Comparison of ENCODE assay signal across 22 cellular contexts in genomic region chr5:39058984-39059565, GRCh38. TPM values are rescaled to one million over a fixed set of nuclear protein-coding genes. Genes with fewer than 3 reads are reported as not detected.
DNase-seq lines count a peak whose midpoint lies in the region; ATAC-seq and TF ChIP-seq lines count a peak whose summit lies in the region.
"Had no signal": no experiment of that assay in that cellular context is flagged by ENCODE, and none has a peak within 500 bp of the region (broad histone marks: within the 10 kb centered on the region; RNA-seq: fewer than 3 reads in every experiment).

No MANE protein-coding gene starts in this region.

- ATAC-seq in CD8-positive, alpha-beta T cell = peak; percentile 20
- ATAC-seq in T-helper 17 cell = peak; percentile 62
- peak; percentile 56 for ATAC-seq in naive thymus-derived CD4-positive, alpha-beta T cell
- no peak for ATAC-seq in GM18868 (IDR thresholded peaks at IDR 0.05; ENCODE audit: unreplicated experiment)
- no peak for ATAC-seq in gastroesophageal sphincter
- ATAC-seq in upper lobe of right lung = no peak
- ATAC-seq: foreskin keratinocyte; lower lobe of right lung; stimulated activated naive CD8-positive, alpha-beta T cell treated with anti-CD3 and anti-CD28 coated beads, Interleukin-15, amount 100 ng/mL, for 72 hours had no signal

- H3K9me3 ChIP-seq in CD8-positive, alpha-beta T cell (ENCODE audit: low read length) = no peaks in the 10 kb centered on the region
- no peaks in the 10 kb centered on the region for H3K9me3 ChIP-seq in T-helper 17 cell (ENCODE audit: control insufficient read depth, low read length, poor library complexity, severe bottlenecking)
- H3K9me3 ChIP-seq in naive thymus-derived CD4-positive, alpha-beta T cell (ENCODE audit: control insufficient read depth in 2 of 3, low read length in 3 of 3) = no peaks in the 10 kb centered on the region
- H3K9me3 ChIP-seq in gastroesophageal sphincter = no peaks in the 10 kb centered on the region
- no peaks in the 10 kb centered on the region for H3K9me3 ChIP-seq in upper lobe of right lung
- H3K9me3 ChIP-seq: lower lobe of right lung, transverse colon had no signal

- WGBS in gastroesophageal sphincter (ENCODE audit: low coverage in 1 of 2), 2 donors = 44 to 70% methylated on average over 2 of the region's 2 CpGs

- no peak overlapping the region for H3K27ac ChIP-seq in CD8-positive, alpha-beta T cell (ENCODE audit: low read depth, low read length)
- peak overlapping the region; percentile 20 for H3K27ac ChIP-seq in naive thymus-derived CD4-positive, alpha-beta T cell (ENCODE audit: low read depth, low read length)
- H3K27ac ChIP-seq in gastroesophageal sphincter (no peak overlapping the region), upper lobe of right lung (no peak overlapping the region)
- H3K27ac ChIP-seq: hepatocyte had no signal

- no peaks in the 10 kb centered on the region for H3K9me3 Mint-ChIP-seq in activated CD4-positive, alpha-beta T cell treated with anti-CD3 and anti-CD28 coated beads, Interleukin-2, amount 10 ng/mL, durations not matched to agents 7 days and 5 days
- H3K9me3 Mint-ChIP-seq in CD8-positive, alpha-beta T cell = no peaks in the 10 kb centered on the region
- H3K9me3 Mint-ChIP-seq in naive thymus-derived CD4-positive, alpha-beta T cell = no peaks in the 10 kb centered on the region
- H3K9me3 Mint-ChIP-seq: activated T-helper 1 cell treated with anti-CD3 and anti-CD28 coated beads, Interleukin-12 subunit alpha, Interleukin-12 subunit beta, Interleukin-2, Interleukin-4 antibody, amounts not matched to agents 30 ng/mL and 10 ng/mL and 1 ng/mL, durations not matched to agents 14 hours and 24 hours and 36 hours; stimulated activated naive CD8-positive, alpha-beta T cell treated with anti-CD3 and anti-CD28 coated beads, Interleukin-15, amount 100 ng/mL, for 72 hours had no signal

- no peak for DNase-seq in activated CD4-positive, alpha-beta T cell treated with anti-CD3 and anti-CD28 coated beads, Interleukin-2, amount 10 ng/mL, durations not matched to agents 7 days and 5 days
- no peak for DNase-seq in activated CD4-positive, alpha-beta T cell treated with anti-CD3 and anti-CD28 coated beads for 1 hour
- no peak for DNase-seq in CD8-positive, alpha-beta T cell
- DNase-seq in T-helper 17 cell (no peak), upper lobe of right lung (no peak)
- DNase-seq in naive thymus-derived CD4-positive, alpha-beta T cell = no peak
- DNase-seq: 8988T; activated CD4-positive, CD25-positive, alpha-beta regulatory T cell treated with anti-CD3 and anti-CD28 coated beads, Interleukin-2, amount 50 U/mL, for 72 hours; effector CD4-positive, alpha-beta T cell; erythroblast; foreskin keratinocyte; KBM-7; lower lobe of right lung; NCI-H146; NCI-H526 treated with DMSO at 0.1 percent for 48 hours; occipital lobe; stimulated activated naive CD8-positive, alpha-beta T cell treated with anti-CD3 and anti-CD28 coated beads, Interleukin-15, amount 100 ng/mL, for 72 hours; transverse colon had no signal

- no peaks in the 10 kb centered on the region for H3K27me3 Mint-ChIP-seq in activated CD4-positive, alpha-beta T cell treated with anti-CD3 and anti-CD28 coated beads, Interleukin-2, amount 10 ng/mL, durations not matched to agents 7 days and 5 days
- no peaks in the 10 kb centered on the region for H3K27me3 Mint-ChIP-seq in CD8-positive, alpha-beta T cell (ENCODE audit: low read depth)
- H3K27me3 Mint-ChIP-seq in T-helper 17 cell = no peaks in the 10 kb centered on the region
- H3K27me3 Mint-ChIP-seq in naive thymus-derived CD4-positive, alpha-beta T cell = no peaks in the 10 kb centered on the region
- H3K27me3 Mint-ChIP-seq: stimulated activated naive CD8-positive, alpha-beta T cell treated with anti-CD3 and anti-CD28 coated beads, Interleukin-15, amount 100 ng/mL, for 72 hours had no signal

- CTCF ChIA-PET in activated CD4-positive, alpha-beta T cell treated with anti-CD3 and anti-CD28 coated beads, Interleukin-2, amount 10 ng/mL, durations not matched to agents 7 days and 5 days (lab: Charles Lee) = no interaction called here
- CTCF ChIA-PET in CD8-positive, alpha-beta T cell (lab: Charles Lee) = no interaction called here
- CTCF ChIA-PET in naive thymus-derived CD4-positive, alpha-beta T cell (lab: Charles Lee) = no interaction called here

- H3K4me3 ChIP-seq in CD8-positive, alpha-beta T cell (ENCODE audit: low read depth, low read length) = no peak overlapping the region
- H3K4me3 ChIP-seq in naive thymus-derived CD4-positive, alpha-beta T cell (ENCODE audit: low read length) = no peak overlapping the region
- H3K4me3 ChIP-seq in gastroesophageal sphincter (no peak overlapping the region), upper lobe of right lung (no peak overlapping the region)
- H3K4me3 ChIP-seq: hepatocyte, lower lobe of right lung had no signal

- peak overlapping the region; percentile 13 for H3K27ac Mint-ChIP-seq in activated CD4-positive, alpha-beta T cell treated with anti-CD3 and anti-CD28 coated beads, Interleukin-2, amount 10 ng/mL, durations not matched to agents 7 days and 5 days
- peak overlapping the region; percentile 86 for H3K27ac Mint-ChIP-seq in CD8-positive, alpha-beta T cell
- H3K27ac Mint-ChIP-seq in T-helper 17 cell = peak overlapping the region; percentile 69
- H3K27ac Mint-ChIP-seq in naive thymus-derived CD4-positive, alpha-beta T cell = peak overlapping the region in 6 of 9 donors; percentile 10 to 80 (median 68)
- H3K27ac Mint-ChIP-seq: activated T-helper 1 cell treated with anti-CD3 and anti-CD28 coated beads, Interleukin-12 subunit alpha, Interleukin-12 subunit beta, Interleukin-2, Interleukin-4 antibody, amounts not matched to agents 30 ng/mL and 10 ng/mL and 1 ng/mL, durations not matched to agents 14 hours and 24 hours and 36 hours; stimulated activated naive CD8-positive, alpha-beta T cell treated with anti-CD3 and anti-CD28 coated beads, Interleukin-15, amount 100 ng/mL, for 72 hours had no signal

- TF ChIP-seq CTCF in CD8-positive, alpha-beta T cell (IDR thresholded peaks at IDR 0.05) = no peak
- TF ChIP-seq CTCF in gastroesophageal sphincter (IDR thresholded peaks at IDR 0.05) = no peak
- no peak for TF ChIP-seq CTCF in upper lobe of right lung (IDR thresholded peaks at IDR 0.05)

- H3K27me3 ChIP-seq in CD8-positive, alpha-beta T cell (ENCODE audit: insufficient read depth, low read length) = no peaks in the 10 kb centered on the region
- no peaks in the 10 kb centered on the region for H3K27me3 ChIP-seq in naive thymus-derived CD4-positive, alpha-beta T cell (ENCODE audit: control insufficient read depth in 2 of 2, insufficient read depth in 2 of 2, low read length in 2 of 2)
- H3K27me3 ChIP-seq in gastroesophageal sphincter = no peaks in the 10 kb centered on the region
- no peaks in the 10 kb centered on the region for H3K27me3 ChIP-seq in upper lobe of right lung
- H3K27me3 ChIP-seq: foreskin keratinocyte, hepatocyte, transverse colon had no signal

- H3K36me3 ChIP-seq in CD8-positive, alpha-beta T cell (ENCODE audit: insufficient read depth, low read length) = no peaks in the 10 kb centered on the region
- H3K36me3 ChIP-seq in naive thymus-derived CD4-positive, alpha-beta T cell (ENCODE audit: control insufficient read depth in 2 of 3, insufficient read depth in 3 of 3, low read length in 3 of 3) = no peaks in the 10 kb centered on the region
- peaks cover 0 to 3% of the 10 kb centered on the region in 2 donors for H3K36me3 ChIP-seq in gastroesophageal sphincter
- H3K36me3 ChIP-seq in upper lobe of right lung = no peaks in the 10 kb centered on the region
- H3K36me3 ChIP-seq: lower lobe of right lung, transverse colon had no signal

- no peak for TF ChIP-seq POLR2A in gastroesophageal sphincter (IDR thresholded peaks at IDR 0.05)

- intact Hi-C loops in CD8-positive, alpha-beta T cell (cut with DNase I, micrococcal nuclease) = loop anchor here in 1 of 2 experiments (2.0 to 5.0 kb wide), 2 partner anchors 14 to 42 kb away; no protein-coding TSS in a partner anchor
- intact Hi-C loops in naive thymus-derived CD4-positive, alpha-beta T cell (cut with micrococcal nuclease) = loop anchor here (1.0 to 2.0 kb wide), 3 partner anchors 14 kb away; no protein-coding TSS in a partner anchor
- intact Hi-C loops in upper lobe of right lung (cut with DNase I) = no loop called here

- H3K4me3 Mint-ChIP-seq in activated CD4-positive, alpha-beta T cell treated with anti-CD3 and anti-CD28 coated beads, Interleukin-2, amount 10 ng/mL, durations not matched to agents 7 days and 5 days = no peak overlapping the region
- H3K4me3 Mint-ChIP-seq in CD8-positive, alpha-beta T cell = no peak overlapping the region
- H3K4me3 Mint-ChIP-seq in T-helper 17 cell = no peak overlapping the region
- H3K4me3 Mint-ChIP-seq in naive thymus-derived CD4-positive, alpha-beta T cell = peak overlapping the region in 9 of 10 donors; percentile 41 to 79 (median 61)

- POLR2A ChIA-PET in activated CD4-positive, alpha-beta T cell treated with anti-CD3 and anti-CD28 coated beads, Interleukin-2, amount 10 ng/mL, durations not matched to agents 7 days and 5 days (lab: Charles Lee) = no interaction called here
- POLR2A ChIA-PET in CD8-positive, alpha-beta T cell (lab: Charles Lee) = no interaction called here
- POLR2A ChIA-PET in naive thymus-derived CD4-positive, alpha-beta T cell (lab: Charles Lee) = interaction anchor here (1.5 kb wide), 1 partner anchor 14 kb away, joined by 9 read pairs; no protein-coding TSS in a partner anchor

- no peak for TF ChIP-seq EP300 in gastroesophageal sphincter (IDR thresholded peaks at IDR 0.05)

- H3K4me1 Mint-ChIP-seq in activated CD4-positive, alpha-beta T cell treated with anti-CD3 and anti-CD28 coated beads, Interleukin-2, amount 10 ng/mL, durations not matched to agents 7 days and 5 days = peaks cover 36% of the 10 kb centered on the region
- H3K4me1 Mint-ChIP-seq in CD8-positive, alpha-beta T cell (ENCODE audit: low read depth) = peaks cover 88% of the 10 kb centered on the region
- H3K4me1 Mint-ChIP-seq in T-helper 17 cell = peaks cover 54% of the 10 kb centered on the region
- H3K4me1 Mint-ChIP-seq in naive thymus-derived CD4-positive, alpha-beta T cell = peaks cover 40 to 96% (median 79%) of the 10 kb centered on the region in 7 donors

- H3K36me3 Mint-ChIP-seq in activated CD4-positive, alpha-beta T cell treated with anti-CD3 and anti-CD28 coated beads, Interleukin-2, amount 10 ng/mL, durations not matched to agents 7 days and 5 days (ENCODE audit: low read depth) = peaks cover 17% of the 10 kb centered on the region
- H3K36me3 Mint-ChIP-seq in CD8-positive, alpha-beta T cell = peaks cover 14% of the 10 kb centered on the region
- peaks cover 7% of the 10 kb centered on the region for H3K36me3 Mint-ChIP-seq in T-helper 17 cell (ENCODE audit: low read depth)
- H3K36me3 Mint-ChIP-seq in naive thymus-derived CD4-positive, alpha-beta T cell = peaks cover 5 to 13% (median 12%) of the 10 kb centered on the region in 5 donors

- peaks cover 61% of the 10 kb centered on the region for H3K4me1 ChIP-seq in CD8-positive, alpha-beta T cell (ENCODE audit: insufficient read depth, low read length)
- peaks cover 11 to 34% of the 10 kb centered on the region in 2 donors for H3K4me1 ChIP-seq in naive thymus-derived CD4-positive, alpha-beta T cell (ENCODE audit: control insufficient read depth in 2 of 2, insufficient read depth in 2 of 2, low read length in 2 of 2)
- peaks cover 12 to 81% (median 14%) of the 10 kb centered on the region in 3 donors for H3K4me1 ChIP-seq in gastroesophageal sphincter
- H3K4me1 ChIP-seq in upper lobe of right lung = peaks cover 31% of the 10 kb centered on the region

RNA-seq across cellular contexts. Expression of gene RICTOR, which starts 15.1 kb away (rescaled TPM):
- 10 to 100 TPM; 48.1 to 48.5 TPM for total RNA-seq in activated CD4-positive, alpha-beta T cell treated with anti-CD3 and anti-CD28 coated beads, Interleukin-2, amount 10 ng/mL, durations not matched to agents 7 days and 5 days
- 100 to 1,000 TPM; 116 to 128 TPM for total RNA-seq in CD8-positive, alpha-beta T cell
- 10 to 100 TPM; 84.8 to 88.8 TPM for total RNA-seq in T-helper 17 cell
- 10 to 100 TPM; 56.9 to 96.2 (median 86.5) TPM for total RNA-seq in naive thymus-derived CD4-positive, alpha-beta T cell
- 10 to 100 TPM; 16.2 to 22.9 TPM for polyA plus RNA-seq in naive thymus-derived CD4-positive, alpha-beta T cell
- total RNA-seq in gastroesophageal sphincter = 10 to 100 TPM; 24.0 to 46.1 (median 31.9) TPM
- 51.1 TPM for total RNA-seq in upper lobe of right lung

Comparison
In these comparisons a context has a peak if more than half of its experiments do, and no peak if none do; other contexts are left out.
1. H3K27ac Mint-ChIP-seq: peak in every context shown above with its lines; median percentile 86 in CD8-positive, alpha-beta T cell; 69 in T-helper 17 cell; 68 in naive thymus-derived CD4-positive, alpha-beta T cell; 13 in activated CD4-positive, alpha-beta T cell treated with anti-CD3 and anti-CD28 coated beads, Interleukin-2, amount 10 ng/mL, durations not matched to agents 7 days and 5 days.
2. H3K4me3 Mint-ChIP-seq: peak in naive thymus-derived CD4-positive, alpha-beta T cell (9 of 10); none in activated CD4-positive, alpha-beta T cell treated with anti-CD3 and anti-CD28 coated beads, Interleukin-2, amount 10 ng/mL, durations not matched to agents 7 days and 5 days (single experiment), CD8-positive, alpha-beta T cell (single experiment) and T-helper 17 cell (single experiment).
3. ATAC-seq: peak in CD8-positive, alpha-beta T cell (single experiment), T-helper 17 cell (single experiment) and naive thymus-derived CD4-positive, alpha-beta T cell (single experiment); none in GM18868 (single experiment), gastroesophageal sphincter (single experiment) and upper lobe of right lung (single experiment).